Comparison of ENCODE assay signal across 17 cellular contexts in the genomic region with DNA sequence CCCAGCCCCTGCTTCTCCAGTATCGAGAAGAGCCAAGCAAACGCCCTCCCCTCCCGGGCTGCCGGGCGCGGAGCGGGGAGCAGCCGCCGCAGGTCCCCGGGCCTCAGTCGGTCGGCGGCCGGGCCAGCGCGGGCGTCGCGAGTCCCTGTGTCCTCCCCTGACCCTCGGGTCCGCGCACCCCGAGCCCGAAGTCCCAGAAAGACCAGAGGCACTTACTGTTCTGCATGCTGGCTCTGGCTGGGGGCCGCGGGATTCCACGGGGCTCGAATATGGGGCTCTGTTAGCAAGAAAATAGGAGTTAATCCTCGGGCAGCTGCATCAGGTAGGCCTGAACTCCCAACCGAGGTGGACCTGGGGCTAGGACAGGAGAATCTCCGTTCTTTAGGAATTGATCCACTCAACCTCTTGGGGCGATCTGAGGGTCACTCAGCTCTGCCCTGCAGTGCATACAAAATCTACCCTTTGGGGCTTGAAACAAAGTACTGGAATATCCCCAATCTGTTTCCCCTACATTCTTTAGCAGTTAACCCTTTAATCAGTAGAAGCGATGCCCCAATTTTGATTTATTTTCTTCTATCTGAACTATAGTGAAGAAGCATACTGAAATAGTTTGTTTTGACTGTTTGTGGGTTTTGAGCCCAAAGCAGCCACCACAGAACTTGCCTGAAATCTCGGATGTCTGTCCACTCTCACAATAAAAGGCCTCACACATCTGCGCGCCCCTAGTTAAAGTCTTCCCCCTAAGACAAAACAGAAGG. TPM values are rescaled to one million over a fixed set of nuclear protein-coding genes. Genes with fewer than 3 reads are reported as not detected.
DNase-seq lines count a peak whose midpoint lies in the region; ATAC-seq and TF ChIP-seq lines count a peak whose summit lies in the region.
"Had no signal": no experiment of that assay in that cellular context is flagged by ENCODE, and none has a peak within 500 bp of the region (broad histone marks: within the 10 kb centered on the region; RNA-seq: fewer than 3 reads in every experiment).

No MANE protein-coding gene starts in this region.

- no peak overlapping the region for H3K27ac Mint-ChIP-seq in WTC11
- H3K27ac Mint-ChIP-seq: activated naive CD8-positive, alpha-beta T cell treated with anti-CD3 and anti-CD28 coated beads, Interleukin-2, amount 10 ng/mL, durations not matched to agents 7 days and 5 days; stimulated activated effector memory CD8-positive, alpha-beta T cell treated with anti-CD3 and anti-CD28 coated beads, Interleukin-12 subunit alpha, Interleukin-12 subunit beta, amount 100 ng/mL, for 72 hours had no signal

- no CpG with 5 or more reads among the region's 36 CpGs for WGBS in neuronal stem cell (ENCODE audit: extremely low coverage in 2 of 2, insufficient read length in 2 of 2, insufficient replicate concordance in 1 of 2), 2 donors

- H3K27me3 ChIP-seq in neuronal stem cell (ENCODE audit: control insufficient read depth in 3 of 3, insufficient read depth in 3 of 3, low read depth in 1 of 3, low read length in 3 of 3) (peaks cover 0 to 17% (median 0%) of the 10 kb centered on the region in 3 experiments), BE2C (peaks cover 97% of the 10 kb centered on the region)

- POLR2A ChIA-PET in GM10248 (lab: Yijun Ruan, JAX) (no interaction called here), WTC11 (lab: Charles Lee) (interaction anchor here (0.8 to 1.0 kb wide), 2 partner anchors 14 to 151 kb away, joined by 3 read pairs; no protein-coding TSS in a partner anchor)

- no peak overlapping the region for H2AFZ ChIP-seq in neuronal stem cell (ENCODE audit: low read length)

- H3K9me3 ChIP-seq in neuronal stem cell (replicated peaks in 1 of 2; ENCODE audit: control insufficient read depth in 2 of 2, insufficient read depth in 1 of 2, low read depth in 1 of 2, low read length in 2 of 2), result peaks cover 0 to 10% of the 10 kb centered on the region in 2 donors
- H3K9me3 ChIP-seq in BE2C, result no peaks in the 10 kb centered on the region
- H3K9me3 ChIP-seq: left ventricle myocardium inferior, tibial artery had no signal

- peak overlapping the region; percentile 22 for H3K4me3 ChIP-seq in epithelial cell of proximal tubule (ENCODE audit: low read depth, low read length)
- peak overlapping the region in 1 of 2 donors; percentile 72 for H3K4me3 ChIP-seq in neuronal stem cell (ENCODE audit: low read length in 2 of 2)
- no peak overlapping the region for H3K4me3 ChIP-seq in BE2C (ENCODE audit: low read depth, low read length)
- H3K4me3 ChIP-seq: cardiac muscle cell, left ventricle myocardium inferior, tibial artery had no signal

- peak overlapping the region; percentile 25 for H3K9ac ChIP-seq in neuronal stem cell (ENCODE audit: low read depth, low read length, poor library complexity)

- CTCF ChIA-PET in GM10248 (lab: Yijun Ruan, JAX) (no interaction called here), WTC11 (lab: Charles Lee) (interaction anchor here (0.7 to 2.2 kb wide), 4 partner anchors 10 to 152 kb away, joined by 3 to 10 read pairs (median 6); no protein-coding TSS in a partner anchor)

- no peak overlapping the region for H4K8ac ChIP-seq in neuronal stem cell (ENCODE audit: low read depth, low read length)

- H3K36me3 Mint-ChIP-seq in WTC11, result no peaks in the 10 kb centered on the region
- H3K36me3 Mint-ChIP-seq: stimulated activated effector memory CD8-positive, alpha-beta T cell treated with anti-CD3 and anti-CD28 coated beads, Interleukin-12 subunit alpha, Interleukin-12 subunit beta, amount 100 ng/mL, for 72 hours had no signal

- H3K4me2 ChIP-seq in neuronal stem cell (ENCODE audit: insufficient read depth, low read length, poor library complexity, severe bottlenecking), result peak overlapping the region; percentile 72

- H3K27me3 Mint-ChIP-seq in WTC11 (ENCODE audit: low read depth), result peaks cover 100% of the 10 kb centered on the region

- no peak overlapping the region for H3K27ac ChIP-seq in neuronal stem cell (replicated peaks; ENCODE audit: low read length)
- H3K27ac ChIP-seq: cardiac muscle cell, left ventricle myocardium inferior, tibial artery had no signal

- no peak overlapping the region for H2BK15ac ChIP-seq in neuronal stem cell (ENCODE audit: low read length)

- ATAC-seq in WTC11, result no peak
- no peak for ATAC-seq in HG03280 (IDR thresholded peaks at IDR 0.05; ENCODE audit: unreplicated experiment)
- ATAC-seq: stimulated activated effector memory CD8-positive, alpha-beta T cell treated with anti-CD3 and anti-CD28 coated beads, Interleukin-12 subunit alpha, Interleukin-12 subunit beta, amount 100 ng/mL, for 72 hours had no signal

- peak overlapping the region; percentile 27 for H2AK5ac ChIP-seq in neuronal stem cell (ENCODE audit: low read depth, low read length)

- H4K91ac ChIP-seq in neuronal stem cell (ENCODE audit: low read depth, low read length, poor library complexity), result no peak overlapping the region

- no peak overlapping the region for H3K4ac ChIP-seq in neuronal stem cell (ENCODE audit: low read length)

- no peak overlapping the region for H3K23ac ChIP-seq in neuronal stem cell (ENCODE audit: low read depth, low read length, poor library complexity)

- no peaks in the 10 kb centered on the region for H3K9me3 Mint-ChIP-seq in WTC11

- H3K14ac ChIP-seq in neuronal stem cell (ENCODE audit: low read length), result no peak overlapping the region

- H2BK120ac ChIP-seq in neuronal stem cell (ENCODE audit: low read depth, low read length), result peak overlapping the region; percentile 62

- peak overlapping the region; percentile 85 for H3K18ac ChIP-seq in neuronal stem cell (ENCODE audit: low read length)

- peaks cover 73% of the 10 kb centered on the region for H3K4me1 Mint-ChIP-seq in WTC11

- H3K36me3 ChIP-seq in neuronal stem cell (replicated peaks in 1 of 2; ENCODE audit: control insufficient read depth in 2 of 2, insufficient read depth in 2 of 2, low read length in 2 of 2) (peaks cover 8 to 67% of the 10 kb centered on the region in 2 donors), BE2C (no peaks in the 10 kb centered on the region)
- H3K36me3 ChIP-seq: cardiac muscle cell, left ventricle myocardium inferior, tibial artery had no signal

- TF ChIP-seq CTCF in GM10248 (IDR thresholded peaks at IDR 0.05; ENCODE audit: control extremely low read depth, extremely low read depth, low read depth, missing control alignments) (no peak), WTC11 (IDR thresholded peaks at IDR 0.05) (no peak), epithelial cell of proximal tubule (conservative IDR thresholded peaks at IDR 0.05; ENCODE audit: low read depth, low read length) (no peak), BE2C (IDR thresholded peaks at IDR 0.05; ENCODE audit: low read depth, low read length) (no peak)

- peak; percentile 15 for DNase-seq in GM10248 (ENCODE audit: extremely low spot score)
- no peak for DNase-seq in WTC11 (ENCODE audit: low spot score)
- no peak for DNase-seq in epithelial cell of proximal tubule (ENCODE audit: low read depth)
- DNase-seq in neuronal stem cell (ENCODE audit: low spot score), result no peak
- DNase-seq in NCI-H2196 treated with DMSO at 0.1 percent for 48 hours (lab: John Stamatoyannopoulos, UW; ENCODE audit: unreplicated experiment), result no peak
- DNase-seq in NCI-H1092 (lab: John Stamatoyannopoulos, UW), result no peak
- no peak for DNase-seq in BE2C
- DNase-seq: activated CD4-positive, alpha-beta T cell treated with anti-CD3 and anti-CD28 coated beads, Interleukin-2, amount 50 U/mL, for 48 hours; activated naive CD8-positive, alpha-beta T cell treated with anti-CD3 and anti-CD28 coated beads, Interleukin-2, amount 10 ng/mL, durations not matched to agents 7 days and 5 days; effector memory CD4-positive, alpha-beta T cell; left ventricle myocardium inferior; NCI-H1105 treated with DMSO at 0.1 percent for 48 hours; NCI-H774; tibial artery had no signal

- peak overlapping the region; percentile 49 for H3K4me3 Mint-ChIP-seq in WTC11
- H3K4me3 Mint-ChIP-seq: activated naive CD8-positive, alpha-beta T cell treated with anti-CD3 and anti-CD28 coated beads, Interleukin-2, amount 10 ng/mL, durations not matched to agents 7 days and 5 days; stimulated activated effector memory CD8-positive, alpha-beta T cell treated with anti-CD3 and anti-CD28 coated beads, Interleukin-12 subunit alpha, Interleukin-12 subunit beta, amount 100 ng/mL, for 72 hours had no signal

- no peak overlapping the region for H2BK5ac ChIP-seq in neuronal stem cell (ENCODE audit: low read length)

- H3K4me1 ChIP-seq in neuronal stem cell (ENCODE audit: control insufficient read depth in 2 of 2, insufficient read depth in 1 of 2, low read depth in 1 of 2, low read length in 2 of 2) (peaks cover 11 to 32% of the 10 kb centered on the region in 2 donors), BE2C (no peaks in the 10 kb centered on the region)

- H2BK12ac ChIP-seq in neuronal stem cell (ENCODE audit: low read length), result no peak overlapping the region

- H3K79me1 ChIP-seq in neuronal stem cell (ENCODE audit: low read depth, low read length), result peaks cover 13% of the 10 kb centered on the region

TF ChIP-seq in WTC11, 78 proteins besides CTCF, POLR2A, EP300 and RAD21:
- TF ChIP-seq ZNF219 (CRISPR knock-in tag; IDR thresholded peaks at IDR 0.05; ENCODE audit: borderline replicate concordance) (no peak), NR2C2 (CRISPR knock-in tag; IDR thresholded peaks at IDR 0.05) (no peak)
TF ChIP-seq in WTC11: peak in this region for 0.

RNA-seq across cellular contexts. Expression of a gene that starts 4.8 kb away (rescaled TPM):
- total RNA-seq in WTC11 (2021) (0.18 to 3.3 TPM (median 0.30 TPM) in 3 replicates), epithelial cell of proximal tubule (0.36 TPM in 1 of 2 replicates, not detected in the other)
- 254 TPM for polyA plus RNA-seq in neuronal stem cell (2013, experiment 1 of 2)
- polyA plus RNA-seq in neuronal stem cell (2013, experiment 2 of 2), result 259 TPM
- polyA plus RNA-seq in BE2C (2012; ENCODE audit: insufficient read depth, insufficient read length, low read depth), result not detected
- total RNA-seq: activated naive CD8-positive, alpha-beta T cell treated with anti-CD3 and anti-CD28 coated beads, Interleukin-2, amount 10 ng/mL, durations not matched to agents 7 days and 5 days; left ventricle myocardium inferior had no signal
